ENCODE assay signal across 2 cellular contexts in the genomic region with DNA sequence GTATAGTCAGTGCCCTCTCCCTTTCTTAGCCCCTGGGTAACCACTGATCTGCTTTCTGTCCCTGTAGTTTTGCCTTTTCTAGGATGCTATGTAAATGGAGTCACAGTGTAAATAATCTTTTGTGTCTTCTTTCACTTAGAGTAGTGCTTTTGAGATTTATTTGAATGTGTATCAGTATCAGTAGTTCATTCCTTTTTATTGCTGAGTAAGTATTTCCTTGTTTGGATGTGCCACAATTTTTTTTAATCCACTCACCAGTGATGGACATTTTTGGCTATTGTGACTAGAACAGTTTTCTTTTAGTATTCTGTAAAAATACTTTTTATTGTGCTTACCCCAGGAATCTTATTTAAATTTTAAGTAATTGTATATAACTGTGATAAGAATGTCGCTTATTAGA.
A peak's percentile ranks its signal among the peaks of the same experiment; 100 is the strongest.
TF ChIP-seq lines count a peak whose summit lies in the region.

No MANE protein-coding gene starts in this region.

TF ChIP-seq in K562, 482 proteins besides CTCF, POLR2A, EP300 and RAD21:
- TF ChIP-seq, protein P1, sequence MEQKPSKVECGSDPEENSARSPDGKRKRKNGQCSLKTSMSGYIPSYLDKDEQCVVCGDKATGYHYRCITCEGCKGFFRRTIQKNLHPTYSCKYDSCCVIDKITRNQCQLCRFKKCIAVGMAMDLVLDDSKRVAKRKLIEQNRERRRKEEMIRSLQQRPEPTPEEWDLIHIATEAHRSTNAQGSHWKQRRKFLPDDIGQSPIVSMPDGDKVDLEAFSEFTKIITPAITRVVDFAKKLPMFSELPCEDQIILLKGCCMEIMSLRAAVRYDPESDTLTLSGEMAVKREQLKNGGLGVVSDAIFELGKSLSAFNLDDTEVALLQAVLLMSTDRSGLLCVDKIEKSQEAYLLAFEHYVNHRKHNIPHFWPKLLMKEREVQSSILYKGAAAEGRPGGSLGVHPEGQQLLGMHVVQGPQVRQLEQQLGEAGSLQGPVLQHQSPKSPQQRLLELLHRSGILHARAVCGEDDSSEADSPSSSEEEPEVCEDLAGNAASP (IDR thresholded peaks at IDR 0.05): no peak
- TF ChIP-seq, protein P2, sequence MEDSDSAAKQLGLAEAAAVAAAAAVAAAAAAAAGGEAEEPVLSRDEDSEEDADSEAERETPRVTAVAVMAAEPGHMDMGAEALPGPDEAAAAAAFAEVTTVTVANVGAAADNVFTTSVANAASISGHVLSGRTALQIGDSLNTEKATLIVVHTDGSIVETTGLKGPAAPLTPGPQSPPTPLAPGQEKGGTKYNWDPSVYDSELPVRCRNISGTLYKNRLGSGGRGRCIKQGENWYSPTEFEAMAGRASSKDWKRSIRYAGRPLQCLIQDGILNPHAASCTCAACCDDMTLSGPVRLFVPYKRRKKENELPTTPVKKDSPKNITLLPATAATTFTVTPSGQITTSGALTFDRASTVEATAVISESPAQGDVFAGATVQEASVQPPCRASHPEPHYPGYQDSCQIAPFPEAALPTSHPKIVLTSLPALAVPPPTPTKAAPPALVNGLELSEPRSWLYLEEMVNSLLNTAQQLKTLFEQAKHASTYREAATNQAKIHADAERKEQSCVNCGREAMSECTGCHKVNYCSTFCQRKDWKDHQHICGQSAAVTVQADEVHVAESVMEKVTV (CRISPR knock-in tag; IDR thresholded peaks at IDR 0.05): no peak
- peak; percentile 75 for TF ChIP-seq MAFK (IDR thresholded peaks at IDR 0.05; ENCODE audit: low read length)
- peak; percentile 81 for TF ChIP-seq MAFG (tag; conservative IDR thresholded peaks at IDR 0.05)
- TF ChIP-seq ZNF316 (IDR thresholded peaks at IDR 0.05): peak; percentile 95
- TF ChIP-seq, protein P3, sequence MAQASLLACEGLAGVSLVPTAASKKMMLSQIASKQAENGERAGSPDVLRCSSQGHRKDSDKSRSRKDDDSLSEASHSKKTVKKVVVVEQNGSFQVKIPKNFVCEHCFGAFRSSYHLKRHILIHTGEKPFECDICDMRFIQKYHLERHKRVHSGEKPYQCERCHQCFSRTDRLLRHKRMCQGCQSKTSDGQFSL (CRISPR knock-in tag; IDR thresholded peaks at IDR 0.05): no peak
- TF ChIP-seq, protein P3 (tag; IDR thresholded peaks at IDR 0.05): no peak
- TF ChIP-seq CSDE1 (IDR thresholded peaks at IDR 0.05): no peak
- peak; percentile 87 for TF ChIP-seq C11orf30 (IDR thresholded peaks at IDR 0.05; ENCODE audit: low read depth)
- TF ChIP-seq MAFF (IDR thresholded peaks at IDR 0.05; ENCODE audit: low read length): peak; percentile 76
- no peak for TF ChIP-seq ZNF75A (CRISPR knock-in tag; IDR thresholded peaks at IDR 0.05)
- no peak for TF ChIP-seq ZNF431 (CRISPR knock-in tag; IDR thresholded peaks at IDR 0.05)
- TF ChIP-seq, protein P4, sequence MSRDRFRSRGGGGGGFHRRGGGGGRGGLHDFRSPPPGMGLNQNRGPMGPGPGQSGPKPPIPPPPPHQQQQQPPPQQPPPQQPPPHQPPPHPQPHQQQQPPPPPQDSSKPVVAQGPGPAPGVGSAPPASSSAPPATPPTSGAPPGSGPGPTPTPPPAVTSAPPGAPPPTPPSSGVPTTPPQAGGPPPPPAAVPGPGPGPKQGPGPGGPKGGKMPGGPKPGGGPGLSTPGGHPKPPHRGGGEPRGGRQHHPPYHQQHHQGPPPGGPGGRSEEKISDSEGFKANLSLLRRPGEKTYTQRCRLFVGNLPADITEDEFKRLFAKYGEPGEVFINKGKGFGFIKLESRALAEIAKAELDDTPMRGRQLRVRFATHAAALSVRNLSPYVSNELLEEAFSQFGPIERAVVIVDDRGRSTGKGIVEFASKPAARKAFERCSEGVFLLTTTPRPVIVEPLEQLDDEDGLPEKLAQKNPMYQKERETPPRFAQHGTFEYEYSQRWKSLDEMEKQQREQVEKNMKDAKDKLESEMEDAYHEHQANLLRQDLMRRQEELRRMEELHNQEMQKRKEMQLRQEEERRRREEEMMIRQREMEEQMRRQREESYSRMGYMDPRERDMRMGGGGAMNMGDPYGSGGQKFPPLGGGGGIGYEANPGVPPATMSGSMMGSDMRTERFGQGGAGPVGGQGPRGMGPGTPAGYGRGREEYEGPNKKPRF (IDR thresholded peaks at IDR 0.05; ENCODE audit: low read depth, low read length): no peak

TF ChIP-seq in neural cell, 6 proteins besides CTCF, POLR2A, EP300 and RAD21:
- TF ChIP-seq TAF1 (IDR thresholded peaks at IDR 0.05; ENCODE audit: low read depth) (no peak), EZH2 (IDR thresholded peaks at IDR 0.05; ENCODE audit: borderline replicate concordance, insufficient read depth, low read length, poor library complexity, severe bottlenecking) (no peak), MXI1 (conservative IDR thresholded peaks at IDR 0.05; ENCODE audit: poor library complexity, severe bottlenecking) (no peak), SMC3 (conservative IDR thresholded peaks at IDR 0.05; ENCODE audit: poor library complexity) (no peak), POLR2AphosphoS5 (IDR thresholded peaks at IDR 0.05) (no peak)
- TF ChIP-seq, protein P5, sequence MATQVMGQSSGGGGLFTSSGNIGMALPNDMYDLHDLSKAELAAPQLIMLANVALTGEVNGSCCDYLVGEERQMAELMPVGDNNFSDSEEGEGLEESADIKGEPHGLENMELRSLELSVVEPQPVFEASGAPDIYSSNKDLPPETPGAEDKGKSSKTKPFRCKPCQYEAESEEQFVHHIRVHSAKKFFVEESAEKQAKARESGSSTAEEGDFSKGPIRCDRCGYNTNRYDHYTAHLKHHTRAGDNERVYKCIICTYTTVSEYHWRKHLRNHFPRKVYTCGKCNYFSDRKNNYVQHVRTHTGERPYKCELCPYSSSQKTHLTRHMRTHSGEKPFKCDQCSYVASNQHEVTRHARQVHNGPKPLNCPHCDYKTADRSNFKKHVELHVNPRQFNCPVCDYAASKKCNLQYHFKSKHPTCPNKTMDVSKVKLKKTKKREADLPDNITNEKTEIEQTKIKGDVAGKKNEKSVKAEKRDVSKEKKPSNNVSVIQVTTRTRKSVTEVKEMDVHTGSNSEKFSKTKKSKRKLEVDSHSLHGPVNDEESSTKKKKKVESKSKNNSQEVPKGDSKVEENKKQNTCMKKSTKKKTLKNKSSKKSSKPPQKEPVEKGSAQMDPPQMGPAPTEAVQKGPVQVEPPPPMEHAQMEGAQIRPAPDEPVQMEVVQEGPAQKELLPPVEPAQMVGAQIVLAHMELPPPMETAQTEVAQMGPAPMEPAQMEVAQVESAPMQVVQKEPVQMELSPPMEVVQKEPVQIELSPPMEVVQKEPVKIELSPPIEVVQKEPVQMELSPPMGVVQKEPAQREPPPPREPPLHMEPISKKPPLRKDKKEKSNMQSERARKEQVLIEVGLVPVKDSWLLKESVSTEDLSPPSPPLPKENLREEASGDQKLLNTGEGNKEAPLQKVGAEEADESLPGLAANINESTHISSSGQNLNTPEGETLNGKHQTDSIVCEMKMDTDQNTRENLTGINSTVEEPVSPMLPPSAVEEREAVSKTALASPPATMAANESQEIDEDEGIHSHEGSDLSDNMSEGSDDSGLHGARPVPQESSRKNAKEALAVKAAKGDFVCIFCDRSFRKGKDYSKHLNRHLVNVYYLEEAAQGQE (IDR thresholded peaks at IDR 0.05; ENCODE audit: borderline replicate concordance): no peak
TF ChIP-seq in neural cell: peak in this region for 0.
